In the genomic region with DNA sequence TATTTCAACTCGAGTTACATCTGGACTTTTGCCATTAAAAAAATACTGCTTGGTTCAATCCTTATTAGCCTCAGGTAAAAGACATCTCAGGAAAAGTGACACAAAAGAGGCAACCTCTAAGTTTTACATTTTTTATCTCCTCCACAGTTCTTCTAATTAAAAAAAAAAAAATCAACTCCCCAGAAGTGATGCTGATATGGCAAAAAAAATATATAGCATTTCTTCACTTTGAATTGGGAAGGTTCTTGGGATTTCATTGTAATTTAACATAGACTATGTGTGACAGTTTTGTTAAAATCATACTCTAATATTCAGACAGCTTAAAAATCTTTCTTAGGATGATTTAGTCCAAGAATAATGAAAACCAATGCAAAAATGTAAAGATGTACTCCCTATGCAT, we compare ENCODE assay signal across 18 cellular contexts.
A peak's percentile ranks its signal among the peaks of the same experiment; 100 is the strongest.
DNase-seq lines count a peak whose midpoint lies in the region; ATAC-seq and FAIRE-seq lines count a peak whose summit lies in the region.
"Had no signal": no experiment of that assay in that cellular context is flagged by ENCODE, and none has a peak within 500 bp of the region (broad histone marks: within the 10 kb centered on the region; RNA-seq: fewer than 3 reads in every experiment).

No MANE protein-coding gene starts in this region.

- no peak for DNase-seq in activated naive CD4-positive, alpha-beta T cell treated with anti-CD3 and anti-CD28 coated beads, Interleukin-2, amount 10 ng/mL, durations not matched to agents 7 days and 5 days
- no peak for DNase-seq in activated naive CD4-positive, alpha-beta T cell (lab: John Stamatoyannopoulos, UW)
- no peak for DNase-seq in GM19239 (ENCODE audit: insufficient read length, low spot score)
- no peak for DNase-seq in activated naive CD4-positive, alpha-beta T cell treated with anti-CD3 and anti-CD28 coated beads, Interleukin-2, amount 50 U/mL, for 72 hours (ENCODE audit: low spot score in 2 of 2)
- no peak for DNase-seq in natural killer cell treated with Interleukin-12 subunit alpha and Interleukin-12 subunit beta and Interleukin-15 and Interleukin-18, amount 100 ng/mL, for 72 hours (ENCODE audit: low spot score)
- no peak for DNase-seq in HuH-7.5 (ENCODE audit: low spot score)
- DNase-seq in activated gamma-delta T cell treated with Interleukin-2 at 50 U/mL for 16 hours: no peak
- DNase-seq in dermis blood vessel endothelial cell: no peak
- DNase-seq: activated gamma-delta T cell, DMS 273 treated with DMSO at 0.1 percent for 48 hours, GOT3, midbrain, NCI-H1436 treated with DMSO at 0.1 percent for 48 hours, NCI-H345, Right ventricle myocardium superior, sigmoid colon, testis had no signal

- peak overlapping the region; percentile 88 for H3K27ac Mint-ChIP-seq in activated naive CD4-positive, alpha-beta T cell treated with anti-CD3 and anti-CD28 coated beads, Interleukin-2, amount 10 ng/mL, durations not matched to agents 7 days and 5 days
- peak overlapping the region; percentile 95 to 98 for H3K27ac Mint-ChIP-seq in activated naive CD4-positive, alpha-beta T cell treated with anti-CD3 and anti-CD28 coated beads, Interleukin-2, amount 50 U/mL, for 72 hours
- H3K27ac Mint-ChIP-seq in natural killer cell treated with Interleukin-12 subunit alpha and Interleukin-12 subunit beta and Interleukin-15 and Interleukin-18, amount 100 ng/mL, for 72 hours: peak overlapping the region; percentile 99 to 100

- no peak overlapping the region for H3K4me3 Mint-ChIP-seq in activated naive CD4-positive, alpha-beta T cell treated with anti-CD3 and anti-CD28 coated beads, Interleukin-2, amount 10 ng/mL, durations not matched to agents 7 days and 5 days
- H3K4me3 Mint-ChIP-seq in natural killer cell treated with Interleukin-12 subunit alpha and Interleukin-12 subunit beta and Interleukin-15 and Interleukin-18, amount 100 ng/mL, for 72 hours: peak overlapping the region; percentile 86

- H3K4me1 Mint-ChIP-seq in activated naive CD4-positive, alpha-beta T cell treated with anti-CD3 and anti-CD28 coated beads, Interleukin-2, amount 10 ng/mL, durations not matched to agents 7 days and 5 days: peaks cover 87% of the 10 kb centered on the region
- H3K4me1 Mint-ChIP-seq in natural killer cell treated with Interleukin-12 subunit alpha and Interleukin-12 subunit beta and Interleukin-15 and Interleukin-18, amount 100 ng/mL, for 72 hours (ENCODE audit: low read depth in 2 of 2): peaks cover 57 to 68% of the 10 kb centered on the region in 2 donors

- CTCF ChIA-PET in activated naive CD4-positive, alpha-beta T cell treated with anti-CD3 and anti-CD28 coated beads, Interleukin-2, amount 10 ng/mL, durations not matched to agents 7 days and 5 days (lab: Charles Lee): interaction anchor here (0.6 to 5.2 kb wide), 5 partner anchors 25 to 48 kb away, joined by 3 to 42 read pairs (median 4); no protein-coding TSS in a partner anchor

- FAIRE-seq in GM19239 (lab: Jason Lieb, UNC): peak; percentile 39
- FAIRE-seq: bronchial epithelial cell had no signal

- H3K27me3 Mint-ChIP-seq in activated naive CD4-positive, alpha-beta T cell treated with anti-CD3 and anti-CD28 coated beads, Interleukin-2, amount 10 ng/mL, durations not matched to agents 7 days and 5 days: no peaks in the 10 kb centered on the region
- no peaks in the 10 kb centered on the region for H3K27me3 Mint-ChIP-seq in natural killer cell treated with Interleukin-12 subunit alpha and Interleukin-12 subunit beta and Interleukin-15 and Interleukin-18, amount 100 ng/mL, for 72 hours

- H3K36me3 Mint-ChIP-seq in activated naive CD4-positive, alpha-beta T cell treated with anti-CD3 and anti-CD28 coated beads, Interleukin-2, amount 10 ng/mL, durations not matched to agents 7 days and 5 days: peaks cover 57% of the 10 kb centered on the region
- peaks cover 19 to 42% of the 10 kb centered on the region in 2 donors for H3K36me3 Mint-ChIP-seq in activated naive CD4-positive, alpha-beta T cell treated with anti-CD3 and anti-CD28 coated beads, Interleukin-2, amount 50 U/mL, for 72 hours
- peaks cover 2% of the 10 kb centered on the region for H3K36me3 Mint-ChIP-seq in natural killer cell treated with Interleukin-12 subunit alpha and Interleukin-12 subunit beta and Interleukin-15 and Interleukin-18, amount 100 ng/mL, for 72 hours

- ATAC-seq in activated naive CD4-positive, alpha-beta T cell treated with anti-CD3 and anti-CD28 coated beads, Interleukin-2, amount 50 U/mL, for 72 hours: no peak
- no peak for ATAC-seq in natural killer cell treated with Interleukin-12 subunit alpha and Interleukin-12 subunit beta and Interleukin-15 and Interleukin-18, amount 100 ng/mL, for 72 hours

- peaks cover 3% of the 10 kb centered on the region for H3K9me3 Mint-ChIP-seq in activated naive CD4-positive, alpha-beta T cell treated with anti-CD3 and anti-CD28 coated beads, Interleukin-2, amount 10 ng/mL, durations not matched to agents 7 days and 5 days
- H3K9me3 Mint-ChIP-seq in activated naive CD4-positive, alpha-beta T cell treated with anti-CD3 and anti-CD28 coated beads, Interleukin-2, amount 50 U/mL, for 72 hours: peaks cover 5 to 6% of the 10 kb centered on the region in 2 donors
- peaks cover 4% of the 10 kb centered on the region for H3K9me3 Mint-ChIP-seq in natural killer cell treated with Interleukin-12 subunit alpha and Interleukin-12 subunit beta and Interleukin-15 and Interleukin-18, amount 100 ng/mL, for 72 hours
